1 cellular context compared by ENCODE assay signal in the genomic region with DNA sequence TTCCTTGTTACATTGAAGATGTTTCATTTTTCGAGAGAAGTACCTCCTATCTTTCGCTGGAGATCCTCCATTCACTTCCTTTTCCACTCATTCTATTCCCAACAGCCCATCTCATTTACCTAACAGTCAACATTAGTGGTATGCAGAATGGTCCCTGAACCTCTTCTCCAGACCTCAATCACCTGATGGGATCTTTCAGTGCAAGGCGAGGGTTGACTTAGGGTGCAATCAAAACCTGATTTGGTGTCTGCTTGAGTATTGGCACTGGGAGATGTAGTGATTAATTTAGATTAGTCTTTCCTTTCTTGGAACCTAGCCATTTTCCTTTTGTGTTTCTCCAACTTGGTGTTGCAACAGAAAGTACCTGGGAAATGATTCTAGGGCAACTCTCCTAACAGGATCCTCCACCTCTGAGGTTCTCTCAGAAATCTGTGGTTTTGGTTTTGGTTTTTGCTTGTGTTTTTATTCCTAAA.
TF ChIP-seq lines count a peak whose summit lies in the region.

No MANE protein-coding gene starts in this region.

TF ChIP-seq in H1, 55 proteins besides CTCF, POLR2A, EP300 and RAD21:
- TF ChIP-seq ZNF274 (IDR thresholded peaks at IDR 0.05; ENCODE audit: borderline replicate concordance, extremely low read depth, low read length), result no peak
- TF ChIP-seq EGR1 (IDR thresholded peaks at IDR 0.05; ENCODE audit: borderline replicate concordance, low read depth, low read length), result no peak
- TF ChIP-seq RNF2 (IDR thresholded peaks at IDR 0.05; ENCODE audit: borderline replicate concordance, low read depth, low read length, missing control alignments, poor library complexity, severe bottlenecking), result no peak
- TF ChIP-seq JUND (IDR thresholded peaks at IDR 0.05; ENCODE audit: low read length), result no peak
- TF ChIP-seq TAF7 (optimal IDR thresholded peaks at IDR 0.05; ENCODE audit: borderline replicate concordance, low read depth, low read length), result no peak
- no peak for TF ChIP-seq USF2 (IDR thresholded peaks at IDR 0.05; ENCODE audit: low read length)
- TF ChIP-seq CBX5 (IDR thresholded peaks at IDR 0.05; ENCODE audit: low read depth, low read length), result no peak
- TF ChIP-seq, protein P1, sequence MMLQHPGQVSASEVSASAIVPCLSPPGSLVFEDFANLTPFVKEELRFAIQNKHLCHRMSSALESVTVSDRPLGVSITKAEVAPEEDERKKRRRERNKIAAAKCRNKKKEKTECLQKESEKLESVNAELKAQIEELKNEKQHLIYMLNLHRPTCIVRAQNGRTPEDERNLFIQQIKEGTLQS (IDR thresholded peaks at IDR 0.05; ENCODE audit: insufficient read depth, low read depth, low read length), result no peak
- TF ChIP-seq HDAC2 (IDR thresholded peaks at IDR 0.05; ENCODE audit: borderline replicate concordance in 1 of 2, low read depth in 2 of 2, low read length in 2 of 2), result no peak
- no peak for TF ChIP-seq SP1 (IDR thresholded peaks at IDR 0.05; ENCODE audit: low read depth, low read length)
- TF ChIP-seq TAF1 (IDR thresholded peaks at IDR 0.05; ENCODE audit: low read depth, low read length), result no peak
- no peak for TF ChIP-seq TCF12 (IDR thresholded peaks at IDR 0.05; ENCODE audit: low read depth, low read length)
- TF ChIP-seq TBP (IDR thresholded peaks at IDR 0.05; ENCODE audit: low read depth, low read length), result no peak
- TF ChIP-seq MAFK (IDR thresholded peaks at IDR 0.05; ENCODE audit: low read depth, low read length), result no peak
- TF ChIP-seq SIRT6 (IDR thresholded peaks at IDR 0.05; ENCODE audit: low read length), result no peak
- no peak for TF ChIP-seq POU5F1 (IDR thresholded peaks at IDR 0.05; ENCODE audit: low read depth, low read length)
- no peak for TF ChIP-seq RFX5 (IDR thresholded peaks at IDR 0.05; ENCODE audit: borderline replicate concordance, low read depth, low read length)
